In the genomic region with DNA sequence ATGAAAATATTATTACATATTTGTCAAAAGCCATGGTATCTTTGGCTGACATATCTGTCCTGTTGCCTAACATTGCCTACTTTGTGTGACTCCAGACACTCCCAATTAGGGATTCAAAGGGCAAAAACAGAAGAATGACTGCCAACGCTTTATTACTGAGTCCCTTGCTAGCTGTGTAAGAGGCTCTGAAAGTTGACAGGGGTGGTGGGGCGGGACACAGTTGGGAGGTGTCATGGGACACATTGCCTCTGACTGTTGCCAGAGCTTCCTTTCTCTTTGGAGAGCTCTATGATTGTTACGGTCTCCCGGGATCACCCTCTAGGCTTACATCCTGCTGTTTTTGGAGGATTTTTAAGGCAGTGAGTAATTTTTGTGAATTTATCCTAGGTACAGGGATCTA, we compare ENCODE assay signal across 14 cellular contexts.
"Had no signal": no experiment of that assay in that cellular context is flagged by ENCODE, and none has a peak within 500 bp of the region (broad histone marks: within the 10 kb centered on the region; RNA-seq: fewer than 3 reads in every experiment).

No MANE protein-coding gene starts in this region.

- H3K36me3 ChIP-seq: esophagus squamous epithelium, prostate gland had no signal

- H3K27me3 ChIP-seq: esophagus squamous epithelium had no signal

- H3K4me1 ChIP-seq: prostate gland had no signal

- FAIRE-seq: endometrium, kidney had no signal

- H3K9me3 ChIP-seq: esophagus squamous epithelium, prostate gland had no signal

- DNase-seq: activated CD4-positive, alpha-beta memory T cell treated with anti-CD3 and anti-CD28 coated beads for 36 hours; activated gamma-delta T cell; activated T-cell treated with anti-CD3 and anti-CD28 coated beads, Interleukin-2, amount 50 U/mL, for 48 hours; amygdala; dorsolateral prefrontal cortex; esophagus squamous epithelium; foreskin melanocyte; kidney; natural killer cell; stimulated activated CD4-positive, alpha-beta T cell treated with anti-CD3 and anti-CD28 coated beads, Interleukin-2, amount 100 ng/mL, for 48 hours; stimulated activated naive CD4-positive, alpha-beta T cell treated with Interleukin-2 at 50 U/mL for 16 hours; SW 1271 had no signal

- H3K4me3 ChIP-seq: dorsolateral prefrontal cortex, esophagus squamous epithelium, prostate gland had no signal

- H3K27ac ChIP-seq: dorsolateral prefrontal cortex, esophagus squamous epithelium, prostate gland had no signal

- ATAC-seq: natural killer cell had no signal
